ENCODE assay signal across 8 cellular contexts in genomic region chr20:24160563-24161355, GRCh38.
DNase-seq lines count a peak whose midpoint lies in the region; ATAC-seq and TF ChIP-seq lines count a peak whose summit lies in the region.

No MANE protein-coding gene starts in this region.

- CTCF ChIA-PET in HEK293T (lab: Yijun Ruan, JAX): interaction anchor here (0.7 to 0.8 kb wide), 3 partner anchors 28 to 624 kb away, joined by 3 read pairs; no protein-coding TSS in a partner anchor

- ATAC-seq in GM19324 (IDR thresholded peaks at IDR 0.05; ENCODE audit: low FRiP score, unreplicated experiment) (no peak), HG02642 (IDR thresholded peaks at IDR 0.05; ENCODE audit: poor library complexity, unreplicated experiment) (no peak), GM19023 (IDR thresholded peaks at IDR 0.05; ENCODE audit: unreplicated experiment) (no peak)

- POLR2A ChIA-PET in HEK293T (lab: Yijun Ruan, JAX): no interaction called here

- peak; percentile 85 for TF ChIP-seq CTCF in foreskin fibroblast (IDR thresholded peaks at IDR 0.05; ENCODE audit: low read depth, low read length)

- in situ Hi-C loops in SK-MEL-5 (cut with HindIII; ENCODE audit: low pct_unique_long_range_greater_than_20kb, low sequenced_read_pairs): no loop called here

- DNase-seq in D341Med (ENCODE audit: low spot score): peak; percentile 77
- DNase-seq in HEK293T (ENCODE audit: extremely low spot score): peak; percentile 30
- peak; percentile 74 for DNase-seq in SK-MEL-5 (ENCODE audit: low read depth, low spot score)
- DNase-seq in foreskin fibroblast: peak; percentile 34 to 72
- DNase-seq in occipital lobe (lab: John Stamatoyannopoulos, UW): peak; percentile 26

- no peak overlapping the region for H3K4me3 ChIP-seq in foreskin fibroblast (ENCODE audit: low read depth in 1 of 2, low read length in 2 of 2)

TF ChIP-seq in HEK293T, 16 proteins besides CTCF, POLR2A, EP300 and RAD21:
- TF ChIP-seq ARNT (IDR thresholded peaks at IDR 0.05) (no peak), L3MBTL2 (conservative IDR thresholded peaks at IDR 0.05) (no peak), LEF1 (IDR thresholded peaks at IDR 0.05; ENCODE audit: borderline replicate concordance) (no peak), NFRKB (IDR thresholded peaks at IDR 0.05) (no peak), BHLHE40 (IDR thresholded peaks at IDR 0.05; ENCODE audit: borderline replicate concordance) (no peak), SUZ12 (IDR thresholded peaks at IDR 0.05) (no peak), HDGF (IDR thresholded peaks at IDR 0.05; ENCODE audit: borderline replicate concordance) (no peak), PKNOX1 (IDR thresholded peaks at IDR 0.05) (no peak), FOXK2 (IDR thresholded peaks at IDR 0.05) (no peak), ELF4 (IDR thresholded peaks at IDR 0.05) (no peak), SP1 (IDR thresholded peaks at IDR 0.05) (no peak), TARDBP (IDR thresholded peaks at IDR 0.05) (no peak), FOXM1 (IDR thresholded peaks at IDR 0.05; ENCODE audit: borderline replicate concordance) (no peak), CTBP1 (IDR thresholded peaks at IDR 0.05; ENCODE audit: borderline replicate concordance) (no peak)
TF ChIP-seq in HEK293T: peak in this region for 0.

Comparison
In these comparisons a context has a peak if more than half of its experiments do, and no peak if none do; other contexts are left out.
1. DNase-seq: peak in every context shown above with its lines; median percentile 77 in D341Med; 74 in SK-MEL-5; 53 in foreskin fibroblast; 30 in HEK293T; 26 in occipital lobe.